8 cellular contexts compared by ENCODE assay signal in genomic region chr7:64794171-64794844, GRCh38. TPM values are rescaled to one million over a fixed set of nuclear protein-coding genes. Genes with fewer than 3 reads are reported as not detected.
DNase-seq lines count a peak whose midpoint lies in the region; ATAC-seq, FAIRE-seq and TF ChIP-seq lines count a peak whose summit lies in the region.

Gene ZNF138, plus strand, starts transcription at chr7:64794428. Its CDS starts 141 bp downstream, at chr7:64794569.

- in situ Hi-C loops in HepG2 (cut with HindIII; ENCODE audit: extremely low pct_ligation_motif_present, low pct_unique_long_range_greater_than_20kb), result no loop called here

- DNase-seq in CD1c-positive myeloid dendritic cell (ENCODE audit: extremely low spot score), result peak; percentile 95
- peak; percentile 87 for DNase-seq in NCI-H748 treated with DMSO at 0.1 percent for 48 hours (lab: John Stamatoyannopoulos, UW)
- peak; percentile 91 for DNase-seq in activated CD4-positive, alpha-beta T cell treated with anti-CD3 and anti-CD28 coated beads, Interleukin-2, amount 50 U/mL, for 4 hours
- DNase-seq in dermis microvascular lymphatic vessel endothelial cell (ENCODE audit: low read depth in 2 of 2), result peak; percentile 88 to 93
- peak; percentile 93 for DNase-seq in HepG2 (ENCODE audit: low spot score)
- DNase-seq in stimulated activated CD4-positive, alpha-beta T cell treated with anti-CD3 and anti-CD28 coated beads, Interleukin-2, amount 100 ng/mL, for 48 hours, result peak; percentile 86 to 91

- H3K9me3 ChIP-seq in HepG2 (ENCODE audit: low read length), result no peaks in the 10 kb centered on the region

- TF ChIP-seq POLR2A in HepG2 (IDR thresholded peaks at IDR 0.05; ENCODE audit: insufficient read depth in 1 of 2, low read depth in 2 of 2, low read length in 2 of 2), result peak; percentile 70 to 79

- no peak for TF ChIP-seq EP300 in HepG2 (IDR thresholded peaks at IDR 0.05; ENCODE audit: low read depth in 2 of 2, low read length in 2 of 2)
- TF ChIP-seq EP300 in HepG2 (CRISPR knock-in tag; IDR thresholded peaks at IDR 0.05; ENCODE audit: borderline replicate concordance), result no peak

- 0% methylated on average over 10 of the region's 32 CpGs for whole genome bisulfite sequencing in HepG2 (ENCODE audit: low lambda C conversion rate)

- peaks cover 0 to 3% of the 10 kb centered on the region in 2 experiments; a peak in 2 of 5 replicates for H3K36me3 ChIP-seq in HepG2 (replicated peaks in 1 of 2; ENCODE audit: control insufficient read depth in 1 of 2, insufficient read depth in 2 of 2, low read length in 2 of 2)

- no peak for TF ChIP-seq RAD21 in HepG2 (CRISPR knock-in tag; IDR thresholded peaks at IDR 0.05)

- no TSS peak for BruUV-seq in HepG2 (replicated peaks; lab: Mats Ljungman, UMichigan)

- no peak for FAIRE-seq in HepG2 (lab: Jason Lieb, UNC)

- H3K4me1 ChIP-seq in HepG2 (ENCODE audit: insufficient read depth, low read length), result peaks cover 18% of the 10 kb centered on the region

- no peak for TF ChIP-seq CTCF in HepG2 (CRISPR knock-in tag; IDR thresholded peaks at IDR 0.05)

- H2AFZ ChIP-seq in HepG2 (ENCODE audit: low read length), result no peak within 1 kb of the TSS

- H3K9ac ChIP-seq in HepG2 (ENCODE audit: insufficient read depth, low read depth, low read length), result peak within 1 kb of the TSS; percentile 83

- H3K27me3 ChIP-seq in HepG2 (ENCODE audit: control insufficient read depth in 1 of 2, insufficient read depth in 2 of 2, low read length in 2 of 2), result no peaks in the 10 kb centered on the region; a peak in 1 of 5 replicates

- CTCF ChIA-PET in HepG2 (lab: Yijun Ruan, JAX; ENCODE audit: low intra/inter-chr PET ratio, low total read pairs), result no interaction called here

- intact Hi-C loops in HepG2 (cut with micrococcal nuclease; ENCODE audit: unreplicated experiment), result loop anchor here (5.0 to 10.0 kb wide), 2 partner anchors 108 to 130 kb away; partner anchors contain the start of genes ZNF107 and ZNF273

- POLR2A ChIA-PET in HepG2 (lab: Yijun Ruan, JAX), result interaction anchor here (0.7 to 1.3 kb wide), 3 partner anchors 9 to 128 kb away, joined by 3 to 6 read pairs (median 3); partner anchors contain the start of gene ZNF107

- H3K27ac ChIP-seq in HepG2 (ENCODE audit: extremely low read length, insufficient read depth, low read length), result peak within 1 kb of the TSS; percentile 69

- H3K4me2 ChIP-seq in HepG2 (ENCODE audit: low read depth, low read length), result peak within 1 kb of the TSS; percentile 63

- H3K79me2 ChIP-seq in HepG2 (ENCODE audit: insufficient read depth, low read length), result peaks cover 7% of the 10 kb centered on the region

- peak; percentile 100 for ATAC-seq in GM19397 (IDR thresholded peaks at IDR 0.05; ENCODE audit: unreplicated experiment)
- ATAC-seq in HG03565 (IDR thresholded peaks at IDR 0.05; ENCODE audit: unreplicated experiment), result peak; percentile 100
- ATAC-seq in HepG2, result peak; percentile 100

- peak within 1 kb of the TSS; percentile 91 to 99 (median 97) for H3K4me3 ChIP-seq in HepG2 (replicated peaks in 1 of 3; ENCODE audit: insufficient read depth in 1 of 3, low read depth in 2 of 3, low read length in 3 of 3)

- H4K20me1 ChIP-seq in HepG2 (ENCODE audit: insufficient read depth, low read length), result no peaks in the 10 kb centered on the region

TF ChIP-seq in HepG2, 621 proteins besides CTCF, POLR2A, EP300 and RAD21 (continues in another document):
- TF ChIP-seq ZBTB46 (CRISPR knock-in tag; IDR thresholded peaks at IDR 0.05; ENCODE audit: borderline replicate concordance), result no peak
- no peak for TF ChIP-seq THYN1 (CRISPR knock-in tag; IDR thresholded peaks at IDR 0.05; ENCODE audit: borderline replicate concordance, low read depth)
- TF ChIP-seq ATF6 (CRISPR knock-in tag; conservative IDR thresholded peaks at IDR 0.05), result no peak
- peak; percentile 90 for TF ChIP-seq POGZ (CRISPR knock-in tag; IDR thresholded peaks at IDR 0.05)
- peak; percentile 11; the same call in 1 of the 2 replicates for TF ChIP-seq ZNF281 (CRISPR knock-in tag; IDR thresholded peaks at IDR 0.05; ENCODE audit: borderline replicate concordance)
- peak; percentile 84 for TF ChIP-seq HNF1B (CRISPR knock-in tag; IDR thresholded peaks at IDR 0.05)

RNA-seq across cellular contexts. Expression of gene ZNF138, which starts in this region (rescaled TPM):
- total RNA-seq in dermis microvascular lymphatic vessel endothelial cell, result 2.1 and 3.2 TPM in 2 replicates
- 5.8 and 7.6 TPM in 2 replicates for total RNA-seq in HepG2 (2016; rRNA removed; fragmentation: Illumina TruSeq; extraction: Trizol)
- total RNA-seq in HepG2 (2016; cell fraction: cytosol; rRNA removed; fragmentation: Illumina TruSeq; extraction: Trizol; ENCODE audit: low read depth), result 2.4 and 2.6 TPM in 2 replicates
- total RNA-seq in HepG2 (2016; cell fraction: insoluble cytoplasmic fraction; rRNA removed; fragmentation: Illumina TruSeq; extraction: Trizol), result 5.5 and 7.9 TPM in 2 replicates
- 4.5 and 5.5 TPM in 2 replicates for total RNA-seq in HepG2 (2016; cell fraction: membrane; rRNA removed; fragmentation: Illumina TruSeq; extraction: Trizol)
- 10.3 and 10.9 TPM in 2 replicates for total RNA-seq in HepG2 (2016; cell fraction: nucleus; rRNA removed; fragmentation: Illumina TruSeq; extraction: Trizol)
- 2.3 and 2.7 TPM in 2 replicates for polyA plus RNA-seq in HepG2 (2011; rRNA removed)
- 1.4 and 1.6 TPM in 2 replicates for polyA plus RNA-seq in HepG2 (2011; cell fraction: cytosol; rRNA removed)
- polyA plus RNA-seq in HepG2 (2011; cell fraction: nucleus; rRNA removed), result 2.1 and 2.6 TPM in 2 replicates
- 2.7 and 3.7 TPM in 2 replicates for polyA plus RNA-seq in HepG2 (2012)
- polyA plus RNA-seq in HepG2 (2016; cell fraction: cytosol; fragmentation: Illumina TruSeq; extraction: Trizol; ENCODE audit: low read depth), result 1.8 and 2.7 TPM in 2 replicates
- polyA plus RNA-seq in HepG2 (2016; cell fraction: insoluble cytoplasmic fraction; fragmentation: Illumina TruSeq; extraction: Trizol; ENCODE audit: low read depth), result 7.6 and 8.2 TPM in 2 replicates
- 3.2 and 4.3 TPM in 2 replicates for polyA plus RNA-seq in HepG2 (2016; cell fraction: membrane; fragmentation: Illumina TruSeq; extraction: Trizol; ENCODE audit: low read depth)
- 13.9 and 14.0 TPM in 2 replicates for polyA plus RNA-seq in HepG2 (2016; cell fraction: nucleus; fragmentation: Illumina TruSeq; extraction: Trizol; ENCODE audit: insufficient read depth, low read depth)
- polyA minus RNA-seq in HepG2 (2011; rRNA and poly(A)+ RNA removed; ENCODE audit: low replicate concordance), result 1.1 and 1.6 TPM in 2 replicates
- polyA minus RNA-seq in HepG2 (2011; cell fraction: cytosol; rRNA and poly(A)+ RNA removed), result 1.8 and 2.6 TPM in 2 replicates
- 7.9 and 11.1 TPM in 2 replicates for polyA minus RNA-seq in HepG2 (2011; cell fraction: nucleus; rRNA and poly(A)+ RNA removed)

Comparison
In these comparisons a context has a peak if more than half of its experiments do, and no peak if none do; other contexts are left out.
1. Peak in every context shown above with its lines: DNase-seq, ATAC-seq, H3K4me3 ChIP-seq and H3K27ac ChIP-seq.